In genomic region chr18:38318416-38318815, GRCh38 we compare ENCODE assay signal across 30 cellular contexts.
"Had no signal": no experiment of that assay in that cellular context is flagged by ENCODE, and none has a peak within 500 bp of the region (broad histone marks: within the 10 kb centered on the region; RNA-seq: fewer than 3 reads in every experiment).

No MANE protein-coding gene starts in this region.

- H3K4me1 ChIP-seq: ascending aorta had no signal

- H3K27me3 ChIP-seq: ascending aorta, cardiac muscle cell had no signal

- H3K9me3 ChIP-seq: ascending aorta had no signal

- H3K27ac ChIP-seq: ascending aorta, cardiac muscle cell, VCaP had no signal

- DNase-seq: activated CD4-positive, alpha-beta memory T cell treated with anti-CD3 and anti-CD28 coated beads, Interleukin-2, amount 10 ng/mL, durations not matched to agents 7 days and 5 days; activated CD4-positive, alpha-beta T cell treated with anti-CD3 and anti-CD28 coated beads for 1 hour; activated CD4-positive, alpha-beta T cell treated with anti-CD3 and anti-CD28 coated beads for 36 hours; activated CD4-positive, alpha-beta T cell treated with anti-CD3 and anti-CD28 coated beads for 48 hours; activated CD4-positive, alpha-beta T cell treated with anti-CD3 and anti-CD28 coated beads, Interleukin-2, amount 10 ng/mL, durations not matched to agents 7 days and 5 days; activated CD4-positive, alpha-beta T cell treated with anti-CD3 and anti-CD28 coated beads, Interleukin-2, amount 50 U/mL, for 48 hours; activated CD4-positive, CD25-positive, alpha-beta regulatory T cell; activated CD8-positive, alpha-beta memory T cell treated with anti-CD3 and anti-CD28 coated beads for 24 hours; activated CD8-positive, alpha-beta memory T cell treated with anti-CD3 and anti-CD28 coated beads, Interleukin-2, amount 10 ng/mL, durations not matched to agents 7 days and 5 days; activated CD8-positive, alpha-beta memory T cell treated with anti-CD3 and anti-CD28 coated beads, Interleukin-2, amount 50 U/mL, for 48 hours; activated CD8-positive, alpha-beta T cell treated with anti-CD3 and anti-CD28 coated beads, Interleukin-2, amount 10 ng/mL, durations not matched to agents 7 days and 5 days; activated effector memory CD4-positive, alpha-beta T cell treated with Interleukin-2 at 50 U/mL for 16 hours; activated gamma-delta T cell; activated naive CD4-positive, alpha-beta T cell treated with anti-CD3 and anti-CD28 coated beads, Interleukin-2, amount 10 ng/mL, durations not matched to agents 7 days and 5 days; activated naive CD4-positive, alpha-beta T cell treated with Interleukin-2 at 50 U/mL for 16 hours; activated naive CD8-positive, alpha-beta T cell treated with anti-CD3 and anti-CD28 coated beads, Interleukin-2, amount 10 ng/mL, durations not matched to agents 7 days and 5 days; activated naive CD8-positive, alpha-beta T cell treated with anti-CD3 and anti-CD28 coated beads, Interleukin-2, amount 50 U/mL, for 24 hours; activated T-cell treated with anti-CD3 and anti-CD28 coated beads, Interleukin-2, amount 50 U/mL, for 24 hours; activated T-cell treated with anti-CD3 and anti-CD28 coated beads, Interleukin-2, amount 50 U/mL, for 48 hours; amygdala; anterior cingulate cortex; caudate nucleus; cerebellar nuclear complex; T-cell; T-helper 17 cell; T-helper 9 cell had no signal

- ATAC-seq: activated CD4-positive, alpha-beta T cell treated with anti-CD3 and anti-CD28 coated beads for 36 hours; activated CD4-positive, CD25-positive, alpha-beta regulatory T cell treated with anti-CD3 and anti-CD28 coated beads, Interleukin-2, amount 50 U/mL, for 24 hours; activated CD8-positive, alpha-beta memory T cell treated with anti-CD3 and anti-CD28 coated beads, Interleukin-2, amount 10 ng/mL, durations not matched to agents 7 days and 5 days; activated CD8-positive, alpha-beta T cell treated with anti-CD3 and anti-CD28 coated beads, Interleukin-2, amount 10 ng/mL, durations not matched to agents 7 days and 5 days; activated naive CD8-positive, alpha-beta T cell treated with anti-CD3 and anti-CD28 coated beads, Interleukin-2, amount 50 U/mL, for 24 hours; T-cell; T-helper 17 cell had no signal

- H3K4me3 ChIP-seq: ascending aorta, cardiac muscle cell had no signal

- H3K36me3 ChIP-seq: ascending aorta, cardiac muscle cell had no signal
